ENCODE assay signal across 20 cellular contexts in the genomic region with DNA sequence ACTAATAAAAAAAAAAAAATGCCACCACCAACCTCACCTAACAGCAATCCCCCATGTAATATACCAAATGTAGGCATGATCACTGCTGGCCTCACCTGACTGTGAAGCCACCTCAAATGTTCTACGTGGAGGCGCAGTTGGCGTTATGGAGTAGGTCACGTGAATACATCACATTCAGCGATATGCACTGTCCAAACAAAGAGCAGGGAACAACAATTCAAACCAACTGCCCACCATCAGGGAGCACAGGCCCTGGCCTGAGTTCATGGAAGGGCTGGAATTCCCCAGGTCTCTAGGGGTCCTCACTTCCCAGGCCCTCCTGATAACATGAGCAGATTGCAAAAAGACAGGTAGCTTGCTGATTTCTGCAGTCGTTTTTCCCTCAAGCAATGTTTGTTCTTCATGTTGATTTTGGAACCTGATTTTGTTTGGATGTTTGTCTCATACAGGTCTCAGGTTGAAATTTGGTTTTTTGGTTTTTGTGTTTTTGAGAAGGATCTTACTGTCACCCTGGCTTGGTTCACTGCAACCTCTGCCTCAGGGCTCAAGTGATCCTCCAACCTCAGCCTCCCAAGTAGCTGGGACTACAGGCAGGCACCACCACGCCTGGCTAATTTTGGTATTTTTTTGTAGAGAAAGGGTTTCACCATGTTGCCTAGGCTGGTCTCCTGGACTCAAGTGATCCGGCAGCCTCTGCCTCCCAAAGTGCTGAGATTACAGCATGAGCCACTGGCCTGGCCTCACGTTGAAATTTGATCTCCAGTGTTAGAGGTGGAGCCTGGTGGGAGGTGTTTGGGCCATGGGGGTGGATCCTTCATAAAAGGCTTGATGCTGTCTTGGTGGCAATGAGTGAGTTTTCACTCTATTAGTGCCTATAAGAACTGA. TPM values are rescaled to one million over a fixed set of nuclear protein-coding genes. Genes with fewer than 3 reads are reported as not detected.
A peak's percentile ranks its signal among the peaks of the same experiment; 100 is the strongest.
DNase-seq lines count a peak whose midpoint lies in the region; ATAC-seq and TF ChIP-seq lines count a peak whose summit lies in the region.
"Had no signal": no experiment of that assay in that cellular context is flagged by ENCODE, and none has a peak within 500 bp of the region (broad histone marks: within the 10 kb centered on the region; RNA-seq: fewer than 3 reads in every experiment).

No MANE protein-coding gene starts in this region.

- no peaks in the 10 kb centered on the region for H3K9me3 Mint-ChIP-seq in activated T-helper 2 cell treated with anti-CD3 and anti-CD28 coated beads, Interferon-gamma antibody, Interleukin-2, Interleukin-4, amounts not matched to agents 10 μg/mL and 5 μg/mL and 100 μg/mL, durations not matched to agents 14 hours and 24 hours and 36 hours
- H3K9me3 Mint-ChIP-seq: activated naive CD8-positive, alpha-beta T cell treated with anti-CD3 and anti-CD28 coated beads, Interleukin-2, amount 10 ng/mL, durations not matched to agents 7 days and 5 days; activated T-helper 17 cell treated with anti-CD3 and anti-CD28 coated beads, Interleukin-2, amount 50 U/mL, for 72 hours had no signal

- intact Hi-C loops in breast epithelium (cut with DNase I; ENCODE audit: low total_unique reads) (no loop called here), right lobe of liver (cut with DNase I) (no loop called here)
- intact Hi-C loops in activated T-helper 2 cell treated with anti-CD3 and anti-CD28 coated beads, Interferon-gamma antibody, Interleukin-2, Interleukin-4, amounts not matched to agents 10 μg/mL and 5 μg/mL and 100 μg/mL, durations not matched to agents 14 hours and 24 hours and 36 hours (cut with micrococcal nuclease), result no loop called here

- no peak for TF ChIP-seq CTCF in breast epithelium (IDR thresholded peaks at IDR 0.05)
- no peak for TF ChIP-seq CTCF in right lobe of liver (IDR thresholded peaks at IDR 0.05)

- H3K4me3 ChIP-seq in breast epithelium (no peak overlapping the region), right lobe of liver (no peak overlapping the region)
- H3K4me3 ChIP-seq: lower lobe of right lung had no signal

- no peaks in the 10 kb centered on the region for H3K36me3 Mint-ChIP-seq in activated T-helper 2 cell treated with anti-CD3 and anti-CD28 coated beads, Interferon-gamma antibody, Interleukin-2, Interleukin-4, amounts not matched to agents 10 μg/mL and 5 μg/mL and 100 μg/mL, durations not matched to agents 14 hours and 24 hours and 36 hours (ENCODE audit: low read depth)
- H3K36me3 Mint-ChIP-seq: activated CD8-positive, alpha-beta memory T cell treated with anti-CD3 and anti-CD28 coated beads, Interleukin-2, amount 10 ng/mL, durations not matched to agents 7 days and 5 days; activated naive CD8-positive, alpha-beta T cell treated with anti-CD3 and anti-CD28 coated beads, Interleukin-2, amount 10 ng/mL, durations not matched to agents 7 days and 5 days; brain had no signal

- H3K36me3 ChIP-seq in breast epithelium (no peaks in the 10 kb centered on the region), right lobe of liver (no peaks in the 10 kb centered on the region)
- H3K36me3 ChIP-seq: lower lobe of right lung had no signal

- H3K27ac Mint-ChIP-seq in activated T-helper 2 cell treated with anti-CD3 and anti-CD28 coated beads, Interferon-gamma antibody, Interleukin-2, Interleukin-4, amounts not matched to agents 10 μg/mL and 5 μg/mL and 100 μg/mL, durations not matched to agents 14 hours and 24 hours and 36 hours, result no peak overlapping the region
- H3K27ac Mint-ChIP-seq: activated CD8-positive, alpha-beta memory T cell treated with anti-CD3 and anti-CD28 coated beads, Interleukin-2, amount 10 ng/mL, durations not matched to agents 7 days and 5 days; activated naive CD8-positive, alpha-beta T cell treated with anti-CD3 and anti-CD28 coated beads, Interleukin-2, amount 10 ng/mL, durations not matched to agents 7 days and 5 days; activated T-helper 17 cell treated with anti-CD3 and anti-CD28 coated beads, Interleukin-2, amount 50 U/mL, for 72 hours; B cell; brain; effector memory CD8-positive, alpha-beta T cell had no signal

- H3K4me1 ChIP-seq in breast epithelium, result no peaks in the 10 kb centered on the region
- H3K4me1 ChIP-seq in right lobe of liver, result peaks cover 0 to 25% (median 8%) of the 10 kb centered on the region in 4 donors

- H3K27me3 Mint-ChIP-seq in activated T-helper 2 cell treated with anti-CD3 and anti-CD28 coated beads, Interferon-gamma antibody, Interleukin-2, Interleukin-4, amounts not matched to agents 10 μg/mL and 5 μg/mL and 100 μg/mL, durations not matched to agents 14 hours and 24 hours and 36 hours (ENCODE audit: low read depth), result no peaks in the 10 kb centered on the region
- H3K27me3 Mint-ChIP-seq: brain had no signal

- H3K27ac ChIP-seq in breast epithelium, result peak overlapping the region; percentile 30 to 51
- H3K27ac ChIP-seq in right lobe of liver, result peak overlapping the region; percentile 57 to 74 (median 73)
- H3K27ac ChIP-seq: lower lobe of right lung had no signal

- 32% methylated on average over 9 of the region's 9 CpGs for WGBS in right lobe of liver (ENCODE audit: insufficient coverage, low coverage, low lambda C conversion rate, missing lambda C conversion rate)

- no peaks in the 10 kb centered on the region for H3K4me1 Mint-ChIP-seq in activated T-helper 2 cell treated with anti-CD3 and anti-CD28 coated beads, Interferon-gamma antibody, Interleukin-2, Interleukin-4, amounts not matched to agents 10 μg/mL and 5 μg/mL and 100 μg/mL, durations not matched to agents 14 hours and 24 hours and 36 hours (ENCODE audit: low read depth)
- H3K4me1 Mint-ChIP-seq: activated CD8-positive, alpha-beta memory T cell treated with anti-CD3 and anti-CD28 coated beads, Interleukin-2, amount 10 ng/mL, durations not matched to agents 7 days and 5 days; activated naive CD8-positive, alpha-beta T cell treated with anti-CD3 and anti-CD28 coated beads, Interleukin-2, amount 10 ng/mL, durations not matched to agents 7 days and 5 days; activated T-helper 17 cell treated with anti-CD3 and anti-CD28 coated beads, Interleukin-2, amount 50 U/mL, for 72 hours; B cell; brain had no signal

- ATAC-seq in right lobe of liver (peak; percentile 81 to 92 (median 91)), GM18517 (IDR thresholded peaks at IDR 0.05; ENCODE audit: unreplicated experiment) (no peak)
- ATAC-seq: activated CD8-positive, alpha-beta memory T cell treated with anti-CD3 and anti-CD28 coated beads, Interleukin-2, amount 10 ng/mL, durations not matched to agents 7 days and 5 days; activated T-helper 17 cell treated with anti-CD3 and anti-CD28 coated beads, Interleukin-2, amount 50 U/mL, for 72 hours; effector memory CD8-positive, alpha-beta T cell; lower lobe of right lung had no signal

- H3K27me3 ChIP-seq in breast epithelium, result no peaks in the 10 kb centered on the region
- H3K27me3 ChIP-seq in right lobe of liver, result no peaks in the 10 kb centered on the region

- TF ChIP-seq POLR2A in breast epithelium (IDR thresholded peaks at IDR 0.05), result no peak
- TF ChIP-seq POLR2A in right lobe of liver (IDR thresholded peaks at IDR 0.05), result peak; percentile 76

- peak; percentile 55 for DNase-seq in DMS53 (lab: John Stamatoyannopoulos, UW)
- DNase-seq in DMS53 treated with DMSO at 0.1 percent for 48 hours (lab: John Stamatoyannopoulos, UW; ENCODE audit: unreplicated experiment), result no peak
- peak; percentile 76 for DNase-seq in NCI-H2029 (lab: John Stamatoyannopoulos, UW)
- no peak for DNase-seq in breast epithelium (ENCODE audit: low spot score in 2 of 2)
- DNase-seq in right lobe of liver, result peak; percentile 49 to 72 (median 69)
- no peak for DNase-seq in NCI-H2081 (lab: John Stamatoyannopoulos, UW)
- DNase-seq in activated T-helper 2 cell treated with anti-CD3 and anti-CD28 coated beads, Interferon-gamma antibody, Interleukin-2, Interleukin-4, amounts not matched to agents 10 μg/mL and 5 μg/mL and 100 μg/mL, durations not matched to agents 14 hours and 24 hours and 36 hours (ENCODE audit: low spot score), result no peak
- DNase-seq: 8988T; activated CD4-positive, alpha-beta T cell treated with anti-CD3 and anti-CD28 coated beads for 4 hours; activated CD8-positive, alpha-beta memory T cell treated with anti-CD3 and anti-CD28 coated beads, Interleukin-2, amount 10 ng/mL, durations not matched to agents 7 days and 5 days; activated naive CD8-positive, alpha-beta T cell treated with anti-CD3 and anti-CD28 coated beads, Interleukin-2, amount 10 ng/mL, durations not matched to agents 7 days and 5 days; COR-L47; effector memory CD8-positive, alpha-beta T cell; lower lobe of right lung; NCI-H1417 treated with DMSO at 0.1 percent for 48 hours; SW 1271 had no signal

- no peak overlapping the region for H3K4me3 Mint-ChIP-seq in activated T-helper 2 cell treated with anti-CD3 and anti-CD28 coated beads, Interferon-gamma antibody, Interleukin-2, Interleukin-4, amounts not matched to agents 10 μg/mL and 5 μg/mL and 100 μg/mL, durations not matched to agents 14 hours and 24 hours and 36 hours (ENCODE audit: low read depth)
- H3K4me3 Mint-ChIP-seq: activated CD8-positive, alpha-beta memory T cell treated with anti-CD3 and anti-CD28 coated beads, Interleukin-2, amount 10 ng/mL, durations not matched to agents 7 days and 5 days; activated naive CD8-positive, alpha-beta T cell treated with anti-CD3 and anti-CD28 coated beads, Interleukin-2, amount 10 ng/mL, durations not matched to agents 7 days and 5 days; activated T-helper 17 cell treated with anti-CD3 and anti-CD28 coated beads, Interleukin-2, amount 50 U/mL, for 72 hours; B cell; brain; effector memory CD8-positive, alpha-beta T cell had no signal

- H3K9me3 ChIP-seq in breast epithelium (no peaks in the 10 kb centered on the region), right lobe of liver (no peaks in the 10 kb centered on the region)
- H3K9me3 ChIP-seq: lower lobe of right lung had no signal

RNA-seq across cellular contexts. Expression of a gene that starts 15.5 kb away (rescaled TPM):
- total RNA-seq in breast epithelium (10 to 100 TPM; 19.5 to 92.4 (median 89.7) TPM), right lobe of liver (10 to 100 TPM; 17.3 to 31.2 (median 21.5) TPM)
- 0.87 and 1.3 TPM in 2 replicates for total RNA-seq in activated T-helper 2 cell treated with anti-CD3 and anti-CD28 coated beads, Interferon-gamma antibody, Interleukin-2, Interleukin-4, amounts not matched to agents 10 μg/mL and 5 μg/mL and 100 μg/mL, durations not matched to agents 14 hours and 24 hours and 36 hours

Comparison
In these comparisons a context has a peak if more than half of its experiments do, and no peak if none do; other contexts are left out.
1. DNase-seq: peak in DMS53 (single experiment), NCI-H2029 (single experiment) and right lobe of liver (3 of 3); none in DMS53 treated with DMSO at 0.1 percent for 48 hours (single experiment), breast epithelium (0 of 2), NCI-H2081 (0 of 2) and activated T-helper 2 cell treated with anti-CD3 and anti-CD28 coated beads, Interferon-gamma antibody, Interleukin-2, Interleukin-4, amounts not matched to agents 10 μg/mL and 5 μg/mL and 100 μg/mL, durations not matched to agents 14 hours and 24 hours and 36 hours (single experiment).